ENCODE assay signal across 12 cellular contexts in genomic region chr10:60048146-60048545, GRCh38.
DNase-seq lines count a peak whose midpoint lies in the region; ATAC-seq and TF ChIP-seq lines count a peak whose summit lies in the region.
"Had no signal": no experiment of that assay in that cellular context is flagged by ENCODE, and none has a peak within 500 bp of the region (broad histone marks: within the 10 kb centered on the region; RNA-seq: fewer than 3 reads in every experiment).

No MANE protein-coding gene starts in this region.

- no peaks in the 10 kb centered on the region for H3K9me2 ChIP-seq in hepatocyte (replicated peaks; ENCODE audit: insufficient read depth)

- ATAC-seq in activated CD4-positive, alpha-beta T cell treated with anti-CD3 and anti-CD28 coated beads for 36 hours, result no peak
- ATAC-seq in GM19463 (IDR thresholded peaks at IDR 0.05; ENCODE audit: unreplicated experiment) (no peak), HG02759 (IDR thresholded peaks at IDR 0.05; ENCODE audit: unreplicated experiment) (no peak), natural killer cell (no peak)
- ATAC-seq: stimulated activated naive CD8-positive, alpha-beta T cell treated with anti-CD3 and anti-CD28 coated beads, Interleukin-15, Interleukin-2, amounts not matched to agents 100 U/mL and 50 U/mL, for 24 hours had no signal

- POLR2A ChIA-PET in activated CD4-positive, alpha-beta T cell treated with anti-CD3 and anti-CD28 coated beads for 36 hours (lab: Charles Lee), result no interaction called here

- no peaks in the 10 kb centered on the region for H4K20me1 ChIP-seq in hepatocyte (ENCODE audit: insufficient read depth, poor library complexity, severe bottlenecking)

- TF ChIP-seq POLR2A in transverse colon (IDR thresholded peaks at IDR 0.05), result no peak

- no peak overlapping the region for H3K4me3 Mint-ChIP-seq in activated CD4-positive, alpha-beta T cell treated with anti-CD3 and anti-CD28 coated beads, Interleukin-2, amount 10 ng/mL, durations not matched to agents 24 days and 14 days
- no peak overlapping the region for H3K4me3 Mint-ChIP-seq in activated CD4-positive, alpha-beta T cell treated with anti-CD3 and anti-CD28 coated beads for 36 hours
- H3K4me3 Mint-ChIP-seq in natural killer cell, result no peak overlapping the region
- H3K4me3 Mint-ChIP-seq: activated CD4-positive, alpha-beta memory T cell treated with anti-CD3 and anti-CD28 coated beads, Interleukin-2, amount 10 ng/mL, durations not matched to agents 7 days and 5 days; CD4-positive, alpha-beta T cell had no signal

- H3K4me1 ChIP-seq in hepatocyte (ENCODE audit: insufficient read depth) (peaks cover 8% of the 10 kb centered on the region), transverse colon (peaks cover 0 to 22% (median 10%) of the 10 kb centered on the region in 4 donors)

- TF ChIP-seq CTCF in hepatocyte (IDR thresholded peaks at IDR 0.05; ENCODE audit: poor library complexity) (peak; percentile 40), transverse colon (IDR thresholded peaks at IDR 0.05) (peak in 1 of 5 experiments; percentile 19), natural killer cell (IDR thresholded peaks at IDR 0.05) (no peak)

- H3K27me3 ChIP-seq in hepatocyte (no peaks in the 10 kb centered on the region), transverse colon (no peaks in the 10 kb centered on the region)

- H3K27ac ChIP-seq in hepatocyte (no peak overlapping the region), transverse colon (no peak overlapping the region)

- CTCF ChIA-PET in activated CD4-positive, alpha-beta T cell treated with anti-CD3 and anti-CD28 coated beads for 36 hours (lab: Charles Lee), result no interaction called here

- no peaks in the 10 kb centered on the region for H3K79me2 ChIP-seq in hepatocyte

- TF ChIP-seq EP300 in transverse colon (IDR thresholded peaks at IDR 0.05; ENCODE audit: low read depth), result no peak

- peaks cover 2% of the 10 kb centered on the region for H3K36me3 Mint-ChIP-seq in activated CD4-positive, alpha-beta T cell treated with anti-CD3 and anti-CD28 coated beads, Interleukin-2, amount 10 ng/mL, durations not matched to agents 24 days and 14 days (ENCODE audit: low read depth)
- peaks cover 6% of the 10 kb centered on the region for H3K36me3 Mint-ChIP-seq in activated CD4-positive, alpha-beta T cell treated with anti-CD3 and anti-CD28 coated beads for 36 hours (ENCODE audit: low read depth)
- no peaks in the 10 kb centered on the region for H3K36me3 Mint-ChIP-seq in natural killer cell

- intact Hi-C loops in activated CD4-positive, alpha-beta T cell treated with anti-CD3 and anti-CD28 coated beads, Interleukin-2, amount 10 ng/mL, durations not matched to agents 24 days and 14 days (cut with micrococcal nuclease), result loop anchor here (10.0 kb wide), 1 partner anchor 803 kb away; no protein-coding TSS in a partner anchor
- intact Hi-C loops in activated CD4-positive, alpha-beta T cell treated with anti-CD3 and anti-CD28 coated beads for 36 hours (cut with DNase I, micrococcal nuclease), result no loop called here
- intact Hi-C loops in transverse colon (cut with DNase I; ENCODE audit: low total_unique reads) (no loop called here), natural killer cell (cut with micrococcal nuclease) (no loop called here)

- no peaks in the 10 kb centered on the region for H3K36me3 ChIP-seq in hepatocyte (replicated peaks; ENCODE audit: insufficient read depth, low read depth)
- H3K36me3 ChIP-seq in transverse colon, result no peaks in the 10 kb centered on the region

- H3K27me3 Mint-ChIP-seq in activated CD4-positive, alpha-beta T cell treated with anti-CD3 and anti-CD28 coated beads, Interleukin-2, amount 10 ng/mL, durations not matched to agents 24 days and 14 days, result no peaks in the 10 kb centered on the region
- H3K27me3 Mint-ChIP-seq in activated CD4-positive, alpha-beta T cell treated with anti-CD3 and anti-CD28 coated beads for 36 hours, result no peaks in the 10 kb centered on the region
- H3K27me3 Mint-ChIP-seq in natural killer cell (ENCODE audit: low read depth in 2 of 2), result no peaks in the 10 kb centered on the region
- H3K27me3 Mint-ChIP-seq: CD4-positive, alpha-beta T cell had no signal

- in situ Hi-C loops in SK-MEL-5 (cut with HindIII; ENCODE audit: low pct_unique_long_range_greater_than_20kb, low sequenced_read_pairs), result no loop called here
- in situ Hi-C loops in transverse colon (cut with MboI; ENCODE audit: low pct_ligation_motif_present in 1 of 4, low pct_unique_long_range_greater_than_20kb in 1 of 4, low sequenced_read_pairs in 3 of 4), result loop anchor here (10.0 to 25.0 kb wide), 4 partner anchors 193 to 811 kb away; no protein-coding TSS in a partner anchor

- H3K27ac Mint-ChIP-seq in activated CD4-positive, alpha-beta T cell treated with anti-CD3 and anti-CD28 coated beads, Interleukin-2, amount 10 ng/mL, durations not matched to agents 24 days and 14 days, result no peak overlapping the region
- H3K27ac Mint-ChIP-seq in activated CD4-positive, alpha-beta T cell treated with anti-CD3 and anti-CD28 coated beads for 36 hours, result no peak overlapping the region
- H3K27ac Mint-ChIP-seq in natural killer cell, result no peak overlapping the region
- H3K27ac Mint-ChIP-seq: activated CD4-positive, alpha-beta memory T cell treated with anti-CD3 and anti-CD28 coated beads, Interleukin-2, amount 10 ng/mL, durations not matched to agents 7 days and 5 days; CD4-positive, alpha-beta T cell had no signal

- H3K4me1 Mint-ChIP-seq in activated CD4-positive, alpha-beta T cell treated with anti-CD3 and anti-CD28 coated beads, Interleukin-2, amount 10 ng/mL, durations not matched to agents 24 days and 14 days, result no peaks in the 10 kb centered on the region
- H3K4me1 Mint-ChIP-seq in activated CD4-positive, alpha-beta T cell treated with anti-CD3 and anti-CD28 coated beads for 36 hours, result no peaks in the 10 kb centered on the region
- H3K4me1 Mint-ChIP-seq in natural killer cell, result no peaks in the 10 kb centered on the region
- H3K4me1 Mint-ChIP-seq: activated CD4-positive, alpha-beta memory T cell treated with anti-CD3 and anti-CD28 coated beads, Interleukin-2, amount 10 ng/mL, durations not matched to agents 7 days and 5 days had no signal

- DNase-seq in activated CD4-positive, alpha-beta T cell treated with anti-CD3 and anti-CD28 coated beads, Interleukin-2, amount 10 ng/mL, durations not matched to agents 24 days and 14 days, result peak; percentile 45
- no peak for DNase-seq in activated CD4-positive, alpha-beta T cell treated with anti-CD3 and anti-CD28 coated beads for 36 hours
- peak; percentile 42 for DNase-seq in SK-MEL-5 (ENCODE audit: low read depth, low spot score)
- DNase-seq in hepatocyte (ENCODE audit: low spot score), result peak; percentile 17
- peak; percentile 14 for DNase-seq in transverse colon
- DNase-seq in natural killer cell, result no peak
- DNase-seq: activated CD4-positive, alpha-beta memory T cell treated with anti-CD3 and anti-CD28 coated beads, Interleukin-2, amount 10 ng/mL, durations not matched to agents 7 days and 5 days; CD4-positive, alpha-beta T cell; effector CD8-positive, alpha-beta T cell; stimulated activated naive CD8-positive, alpha-beta T cell treated with anti-CD3 and anti-CD28 coated beads, Interleukin-15, Interleukin-2, amounts not matched to agents 100 U/mL and 50 U/mL, for 24 hours had no signal

- no peaks in the 10 kb centered on the region for H3K9me3 ChIP-seq in hepatocyte (ENCODE audit: low read depth)
- H3K9me3 ChIP-seq in transverse colon, result no peaks in the 10 kb centered on the region

- no peak overlapping the region for H3K4me2 ChIP-seq in hepatocyte

- H3K9me3 Mint-ChIP-seq in activated CD4-positive, alpha-beta T cell treated with anti-CD3 and anti-CD28 coated beads, Interleukin-2, amount 10 ng/mL, durations not matched to agents 24 days and 14 days, result no peaks in the 10 kb centered on the region
- H3K9me3 Mint-ChIP-seq in activated CD4-positive, alpha-beta T cell treated with anti-CD3 and anti-CD28 coated beads for 36 hours (ENCODE audit: low read depth), result no peaks in the 10 kb centered on the region
- no peaks in the 10 kb centered on the region for H3K9me3 Mint-ChIP-seq in natural killer cell
- H3K9me3 Mint-ChIP-seq: activated CD4-positive, alpha-beta memory T cell treated with anti-CD3 and anti-CD28 coated beads, Interleukin-2, amount 10 ng/mL, durations not matched to agents 7 days and 5 days; CD4-positive, alpha-beta T cell had no signal

- no peak overlapping the region for H2AFZ ChIP-seq in hepatocyte

- no peak overlapping the region for H3K4me3 ChIP-seq in hepatocyte
- H3K4me3 ChIP-seq in transverse colon, result no peak overlapping the region

Comparison
In these comparisons a context has a peak if more than half of its experiments do, and no peak if none do; other contexts are left out.
1. DNase-seq: peak in activated CD4-positive, alpha-beta T cell treated with anti-CD3 and anti-CD28 coated beads, Interleukin-2, amount 10 ng/mL, durations not matched to agents 24 days and 14 days (single experiment), SK-MEL-5 (single experiment), hepatocyte (single experiment) and transverse colon (single experiment); none in activated CD4-positive, alpha-beta T cell treated with anti-CD3 and anti-CD28 coated beads for 36 hours (single experiment) and natural killer cell (single experiment).